In the genomic region with DNA sequence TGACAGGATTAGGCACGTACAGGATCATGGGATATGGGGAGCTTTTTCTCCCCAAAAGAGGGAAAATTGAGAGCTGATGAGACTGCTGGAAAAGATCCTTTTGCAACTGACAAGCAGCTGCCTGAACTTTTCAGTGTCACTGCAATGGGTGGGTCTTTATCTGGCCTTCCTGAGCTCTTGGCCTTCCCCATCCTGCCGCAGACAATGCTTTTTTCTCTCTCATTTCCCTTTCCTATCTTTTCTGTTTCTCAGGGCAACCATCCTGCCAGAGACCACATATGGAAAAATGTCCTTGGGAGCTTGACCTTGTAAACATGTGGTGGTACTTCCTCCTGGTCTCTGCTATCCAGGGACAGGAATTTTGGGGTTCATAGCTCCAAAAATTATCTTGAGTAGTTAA, we compare ENCODE assay signal across 8 cellular contexts.
"Had no signal": no experiment of that assay in that cellular context is flagged by ENCODE, and none has a peak within 500 bp of the region (broad histone marks: within the 10 kb centered on the region; RNA-seq: fewer than 3 reads in every experiment).

No MANE protein-coding gene starts in this region.

- H3K36me3 ChIP-seq: HAP-1 had no signal

- FAIRE-seq: H1 had no signal

- H3K27ac ChIP-seq: HL-60 had no signal

- H3K4me1 ChIP-seq: HAP-1 had no signal

- H2AFZ ChIP-seq: GM23338 had no signal

- DNase-seq: H7, HFFc6, IMR-90 had no signal

- ATAC-seq: GM23338, HCT116 had no signal

- H3K9me3 ChIP-seq: HAP-1 had no signal

- H3K4me3 ChIP-seq: GM23338, HAP-1 had no signal

- H3K4me2 ChIP-seq: GM23338 had no signal
